8 cellular contexts compared by ENCODE assay signal in the genomic region with DNA sequence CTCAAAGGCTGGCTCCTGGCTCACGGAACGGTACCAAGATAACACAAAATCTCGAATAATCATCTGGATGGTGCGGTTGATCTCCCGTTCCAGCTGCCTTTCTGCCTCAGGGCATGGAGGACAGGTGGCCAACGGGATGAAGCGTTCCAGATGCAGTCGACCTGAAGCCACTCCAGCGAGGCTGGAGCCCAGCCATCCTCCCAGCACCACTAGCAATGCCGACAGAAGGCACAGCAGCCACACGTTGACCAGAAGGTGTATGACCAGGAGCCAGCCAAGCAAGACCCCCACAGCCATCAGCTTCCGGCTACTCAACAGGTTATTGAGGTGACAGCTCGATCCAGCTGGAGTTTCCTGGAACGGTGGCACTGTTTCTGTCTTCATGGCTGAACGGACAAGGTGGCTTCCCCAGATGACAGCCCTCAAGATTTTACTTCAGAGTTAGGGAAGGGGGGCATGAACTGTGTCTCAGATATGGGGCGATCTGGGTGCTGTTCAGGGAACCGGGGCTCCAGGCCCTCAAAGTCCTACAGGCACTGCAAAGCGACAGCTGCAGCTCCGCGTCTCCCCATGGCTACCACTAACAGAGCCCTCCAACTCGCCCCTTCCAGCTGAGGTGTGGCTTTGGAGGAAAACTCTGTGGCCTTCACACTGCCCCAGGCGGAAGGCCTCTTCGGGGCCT.
DNase-seq lines count a peak whose midpoint lies in the region; ATAC-seq and TF ChIP-seq lines count a peak whose summit lies in the region.

No MANE protein-coding gene starts in this region.

- H3K9me3 Mint-ChIP-seq in activated naive CD8-positive, alpha-beta T cell (ENCODE audit: low read depth) = peaks cover 15% of the 10 kb centered on the region

- peak overlapping the region; percentile 87 for H3K4me3 Mint-ChIP-seq in activated naive CD8-positive, alpha-beta T cell

- intact Hi-C loops in tibial artery (cut with DNase I; ENCODE audit: low total_unique reads) = no loop called here

- H3K27me3 ChIP-seq in layer of hippocampus (ENCODE audit: control insufficient read depth, insufficient read depth, low read length) (no peaks in the 10 kb centered on the region), tibial artery (no peaks in the 10 kb centered on the region)

- H3K4me1 ChIP-seq in tibial artery = peaks cover 7 to 41% (median 24%) of the 10 kb centered on the region in 4 donors

- H3K27ac ChIP-seq in layer of hippocampus (ENCODE audit: low read depth, low read length) (peak overlapping the region; percentile 64), tibial artery (peak overlapping the region; percentile 85 to 94)

- no peak overlapping the region for H3K27ac Mint-ChIP-seq in activated naive CD8-positive, alpha-beta T cell

- no peak for TF ChIP-seq CTCF in GM13977 (IDR thresholded peaks at IDR 0.05; ENCODE audit: extremely low read depth, insufficient read depth, missing control alignments)
- TF ChIP-seq CTCF in tibial artery (IDR thresholded peaks at IDR 0.05) = no peak
- TF ChIP-seq CTCF in GM20000 (IDR thresholded peaks at IDR 0.05; ENCODE audit: extremely low read depth, missing control alignments) = no peak

- ATAC-seq in HG03108 (IDR thresholded peaks at IDR 0.05; ENCODE audit: unreplicated experiment) = peak; percentile 3

- H3K36me3 ChIP-seq in tibial artery = peaks cover 27 to 45% (median 34%) of the 10 kb centered on the region in 3 donors

- peaks cover 2% of the 10 kb centered on the region for H3K27me3 Mint-ChIP-seq in activated naive CD8-positive, alpha-beta T cell

- H3K9me3 ChIP-seq in tibial artery = no peaks in the 10 kb centered on the region

- DNase-seq in GM13977 (ENCODE audit: low spot score) = peak; percentile 25
- DNase-seq in tibial artery = no peak
- DNase-seq in NK-92 (lab: John Stamatoyannopoulos, UW; ENCODE audit: unreplicated experiment) = no peak
- DNase-seq in Kasumi-1 (lab: John Stamatoyannopoulos, UW) = no peak
- no peak for DNase-seq in GM20000 (ENCODE audit: low spot score)

- in situ Hi-C loops in GM13977 (cut with MboI; ENCODE audit: low pct_unique_long_range_greater_than_20kb, low sequenced_read_pairs, unreplicated experiment) = no loop called here

- H3K4me3 ChIP-seq in tibial artery = peak overlapping the region; percentile 73 to 94

- H3K36me3 Mint-ChIP-seq in activated naive CD8-positive, alpha-beta T cell = peaks cover 30% of the 10 kb centered on the region

- H3K4me1 Mint-ChIP-seq in activated naive CD8-positive, alpha-beta T cell (ENCODE audit: low read depth) = peaks cover 21% of the 10 kb centered on the region
